In genomic region chr13:42883142-42883541, GRCh38 we compare ENCODE assay signal across 25 cellular contexts.
A peak's percentile ranks its signal among the peaks of the same experiment; 100 is the strongest.
DNase-seq lines count a peak whose midpoint lies in the region; ATAC-seq, FAIRE-seq and TF ChIP-seq lines count a peak whose summit lies in the region.
"Had no signal": no experiment of that assay in that cellular context is flagged by ENCODE, and none has a peak within 500 bp of the region (broad histone marks: within the 10 kb centered on the region; RNA-seq: fewer than 3 reads in every experiment).

No MANE protein-coding gene starts in this region.

- no peaks in the 10 kb centered on the region for H3K9me3 ChIP-seq in tibial nerve
- H3K9me3 ChIP-seq: HAP-1, psoas muscle, upper lobe of right lung had no signal

- peaks cover 4% of the 10 kb centered on the region for H3K9me3 Mint-ChIP-seq in nephron
- H3K9me3 Mint-ChIP-seq: activated CD4-positive, alpha-beta memory T cell treated with anti-CD3 and anti-CD28 coated beads for 36 hours; activated naive CD4-positive, alpha-beta T cell treated with anti-CD3 and anti-CD28 coated beads, Interleukin-2, amount 50 U/mL, for 72 hours; activated T-helper 2 cell treated with anti-CD3 and anti-CD28 coated beads, Interferon-gamma antibody, Interleukin-2, Interleukin-4, amounts not matched to agents 10 μg/mL and 5 μg/mL and 100 μg/mL, durations not matched to agents 14 hours and 24 hours and 36 hours; CD8-positive, alpha-beta T cell had no signal

- H3K4me3 ChIP-seq in tibial nerve: no peak overlapping the region
- H3K4me3 ChIP-seq: HAP-1, hepatocyte, psoas muscle, skin epidermis, upper lobe of right lung had no signal

- peaks cover 0 to 8% (median 0%) of the 10 kb centered on the region in 4 donors for H3K4me1 ChIP-seq in tibial nerve
- H3K4me1 ChIP-seq: HAP-1, upper lobe of right lung had no signal

- H3K27ac ChIP-seq in tibial nerve: no peak overlapping the region
- H3K27ac ChIP-seq: hepatocyte, psoas muscle, RWPE1, skin epidermis, upper lobe of right lung had no signal

- no peak for FAIRE-seq in H54 (lab: Jason Lieb, UNC)
- FAIRE-seq: frontal cortex had no signal

- TF ChIP-seq CTCF in nephron (IDR thresholded peaks at IDR 0.05; ENCODE audit: unreplicated experiment in 3 of 3) (no peak), tibial nerve (IDR thresholded peaks at IDR 0.05) (no peak)

- H3K27ac Mint-ChIP-seq in nephron: peak overlapping the region in 2 of 3 experiments; percentile 46 to 69
- H3K27ac Mint-ChIP-seq: activated CD4-positive, alpha-beta memory T cell treated with anti-CD3 and anti-CD28 coated beads for 36 hours; activated naive CD4-positive, alpha-beta T cell treated with anti-CD3 and anti-CD28 coated beads, Interleukin-2, amount 50 U/mL, for 72 hours; activated T-helper 2 cell treated with anti-CD3 and anti-CD28 coated beads, Interferon-gamma antibody, Interleukin-2, Interleukin-4, amounts not matched to agents 10 μg/mL and 5 μg/mL and 100 μg/mL, durations not matched to agents 14 hours and 24 hours and 36 hours; CD8-positive, alpha-beta T cell had no signal

- peaks cover 59% of the 10 kb centered on the region for H3K4me1 Mint-ChIP-seq in nephron

- H3K36me3 Mint-ChIP-seq in nephron (ENCODE audit: low read depth): peaks cover 8% of the 10 kb centered on the region

- H3K27me3 ChIP-seq in tibial nerve: no peaks in the 10 kb centered on the region
- H3K27me3 ChIP-seq: hepatocyte, upper lobe of right lung had no signal

- TF ChIP-seq POLR2A in H54 (IDR thresholded peaks at IDR 0.05; ENCODE audit: low read depth, low read length) (no peak), tibial nerve (IDR thresholded peaks at IDR 0.05) (no peak)

- no peaks in the 10 kb centered on the region for H3K36me3 ChIP-seq in tibial nerve
- H3K36me3 ChIP-seq: HAP-1, upper lobe of right lung had no signal

- TF ChIP-seq EP300 in tibial nerve (IDR thresholded peaks at IDR 0.05): no peak

- peak; percentile 24; the same call in 1 of the 3 replicates for ATAC-seq in SK-N-SH treated with all-trans-retinoic acid at 6 μM for 48 hours
- ATAC-seq: activated naive CD4-positive, alpha-beta T cell treated with anti-CD3 and anti-CD28 coated beads, Interleukin-2, amount 50 U/mL, for 72 hours; CD8-positive, alpha-beta T cell; upper lobe of right lung had no signal

- H3K27me3 Mint-ChIP-seq in nephron (ENCODE audit: low read depth): no peaks in the 10 kb centered on the region

- H3K4me3 Mint-ChIP-seq in nephron: no peak overlapping the region
- H3K4me3 Mint-ChIP-seq: activated CD4-positive, alpha-beta memory T cell treated with anti-CD3 and anti-CD28 coated beads for 36 hours; CD8-positive, alpha-beta T cell had no signal

- DNase-seq in HT1080 (ENCODE audit: low read depth) (peak; percentile 51), dermis microvascular lymphatic vessel endothelial cell (ENCODE audit: low read depth in 2 of 2) (peak; percentile 32 to 54), iPS-NIHi11 (ENCODE audit: low spot score) (no peak), H54 (ENCODE audit: insufficient read length, low spot score) (no peak), tibial nerve (ENCODE audit: low spot score in 2 of 2) (no peak), RPMI8226 (no peak)
- DNase-seq: activated CD4-positive, alpha-beta memory T cell treated with anti-CD3 and anti-CD28 coated beads for 36 hours; activated CD4-positive, CD25-positive, alpha-beta regulatory T cell; activated CD8-positive, alpha-beta memory T cell treated with anti-CD3 and anti-CD28 coated beads, Interleukin-2, amount 50 U/mL, for 48 hours; CD8-positive, alpha-beta T cell; effector CD8-positive, alpha-beta T cell; erythroblast; stimulated activated CD4-positive, alpha-beta T cell treated with anti-CD3 and anti-CD28 coated beads, Interleukin-2, amount 100 ng/mL, for 24 hours; T-helper 9 cell; upper lobe of right lung had no signal

- WGBS in tibial nerve, 2 donors: 48 to 57% methylated on average over 1 of the region's 1 CpG

TF ChIP-seq in SK-N-SH treated with all-trans-retinoic acid at 6 μM for 48 hours, 23 proteins besides CTCF, POLR2A, EP300 and RAD21:
- TF ChIP-seq GLIS3 (CRISPR knock-in tag; IDR thresholded peaks at IDR 0.05) (no peak), PATZ1 (CRISPR knock-in tag; IDR thresholded peaks at IDR 0.05; ENCODE audit: borderline replicate concordance) (no peak), ISL1 (CRISPR knock-in tag; IDR thresholded peaks at IDR 0.05) (no peak), TSHZ2 (CRISPR knock-in tag; IDR thresholded peaks at IDR 0.05) (no peak), ZNF565 (CRISPR knock-in tag; conservative IDR thresholded peaks at IDR 0.05; ENCODE audit: low read depth) (no peak), ARNTL (CRISPR knock-in tag; IDR thresholded peaks at IDR 0.05; ENCODE audit: borderline replicate concordance, low read depth) (no peak), ZNF70 (CRISPR knock-in tag; IDR thresholded peaks at IDR 0.05) (no peak), CREB5 (CRISPR knock-in tag; IDR thresholded peaks at IDR 0.05; ENCODE audit: low read depth) (no peak)

Comparison
In these comparisons a context has a peak if more than half of its experiments do, and no peak if none do; other contexts are left out.
1. DNase-seq: peak in HT1080 (single experiment) and dermis microvascular lymphatic vessel endothelial cell (2 of 2); none in iPS-NIHi11 (single experiment), H54 (single experiment), tibial nerve (0 of 2) and RPMI8226 (single experiment).